8 cellular contexts compared by ENCODE assay signal in genomic region chr19:2976609-2977000, GRCh38. TPM values are rescaled to one million over a fixed set of nuclear protein-coding genes. Genes with fewer than 3 reads are reported as not detected.
DNase-seq lines count a peak whose midpoint lies in the region; ATAC-seq and TF ChIP-seq lines count a peak whose summit lies in the region.

No MANE protein-coding gene starts in this region.

- H3K4me3 ChIP-seq in colonic mucosa = peak overlapping the region; percentile 27

- ATAC-seq in HG03097 (IDR thresholded peaks at IDR 0.05; ENCODE audit: low FRiP score, unreplicated experiment) (no peak), GM19463 (IDR thresholded peaks at IDR 0.05; ENCODE audit: unreplicated experiment) (no peak)

- DNase-seq in CD14-positive monocyte (ENCODE audit: low spot score) = no peak
- DNase-seq in colonic mucosa = no peak
- no peak for DNase-seq in nephron progenitor cell
- DNase-seq in HuH-7 (ENCODE audit: low spot score) = no peak
- no peak for DNase-seq in NCI-H526 (lab: John Stamatoyannopoulos, UW)

- intact Hi-C loops in CD14-positive monocyte (cut with micrococcal nuclease) = loop anchor here (5.0 to 10.0 kb wide), 2 partner anchors 58 to 61 kb away; no protein-coding TSS in a partner anchor
- intact Hi-C loops in colonic mucosa (cut with DNase I) = loop anchor here (5.0 kb wide), 1 partner anchor 86 kb away; the partner anchor contains the start of gene TLE5

- H3K27ac ChIP-seq in colonic mucosa = no peak overlapping the region

- TF ChIP-seq CTCF in CD14-positive monocyte (IDR thresholded peaks at IDR 0.05) (no peak), colonic mucosa (IDR thresholded peaks at IDR 0.05) (no peak), nephron progenitor cell (IDR thresholded peaks at IDR 0.05) (no peak)

- peaks cover 41% of the 10 kb centered on the region for H3K4me1 Mint-ChIP-seq in CD14-positive monocyte
- peaks cover 6 to 15% (median 7%) of the 10 kb centered on the region in 3 donors for H3K4me1 Mint-ChIP-seq in IgD-negative memory B cell
- H3K4me1 Mint-ChIP-seq in nephron progenitor cell = peaks cover 27% of the 10 kb centered on the region

- H3K27ac Mint-ChIP-seq in CD14-positive monocyte = peak overlapping the region in 2 of 7 donors; percentile 82 to 91
- peak overlapping the region in 2 of 3 donors; percentile 52 to 98 for H3K27ac Mint-ChIP-seq in IgD-negative memory B cell
- no peak overlapping the region for H3K27ac Mint-ChIP-seq in nephron progenitor cell

- no peaks in the 10 kb centered on the region for H3K36me3 ChIP-seq in colonic mucosa

- H3K4me3 Mint-ChIP-seq in CD14-positive monocyte (peak overlapping the region; percentile 77 to 91), IgD-negative memory B cell (peak overlapping the region; percentile 88 to 96 (median 94)), nephron progenitor cell (peak overlapping the region; percentile 66)

- peaks cover 5% of the 10 kb centered on the region for H3K4me1 ChIP-seq in colonic mucosa

- no peaks in the 10 kb centered on the region for H3K27me3 ChIP-seq in colonic mucosa

- no peaks in the 10 kb centered on the region for H3K9me3 ChIP-seq in colonic mucosa

- peaks cover 21 to 30% (median 28%) of the 10 kb centered on the region in 3 donors for H3K27me3 Mint-ChIP-seq in CD14-positive monocyte (ENCODE audit: low read depth in 3 of 3)
- peaks cover 13% of the 10 kb centered on the region for H3K27me3 Mint-ChIP-seq in IgD-negative memory B cell
- H3K27me3 Mint-ChIP-seq in nephron progenitor cell (ENCODE audit: low read depth, poor library complexity) = peaks cover 100% of the 10 kb centered on the region

- H3K9ac ChIP-seq in colonic mucosa (ENCODE audit: low read depth in 2 of 2, low read length in 2 of 2) = peak overlapping the region; percentile 46 to 79

- H3K36me3 Mint-ChIP-seq in CD14-positive monocyte (no peaks in the 10 kb centered on the region), IgD-negative memory B cell (no peaks in the 10 kb centered on the region), nephron progenitor cell (ENCODE audit: low read depth) (no peaks in the 10 kb centered on the region)

- peaks cover 0 to 17% (median 9%) of the 10 kb centered on the region in 7 donors for H3K9me3 Mint-ChIP-seq in CD14-positive monocyte
- no peaks in the 10 kb centered on the region for H3K9me3 Mint-ChIP-seq in IgD-negative memory B cell
- H3K9me3 Mint-ChIP-seq in nephron progenitor cell = no peaks in the 10 kb centered on the region

RNA-seq across cellular contexts. Expression of gene TLE6, which starts 0.8 kb away (rescaled TPM):
- polyA plus RNA-seq in CD14-positive monocyte (not detected), IgD-negative memory B cell (0.16 TPM)
- 1 to 10 TPM; 2.9 to 3.8 TPM for total RNA-seq in colonic mucosa

RNA-seq across cellular contexts. Expression of gene ZNF77, which starts 31.8 kb away (rescaled TPM):
- polyA plus RNA-seq in CD14-positive monocyte (1 to 10 TPM in 1 of 2 donors, under 1 TPM in 1; 0.30 to 1.0 TPM), IgD-negative memory B cell (1.7 TPM)
- total RNA-seq in colonic mucosa = 1 to 10 TPM; 3.1 to 3.3 TPM

RNA-seq across cellular contexts. Expression of gene TLE2, which starts 52.5 kb away (rescaled TPM):
- not detected for polyA plus RNA-seq in CD14-positive monocyte
- 0.56 TPM for polyA plus RNA-seq in IgD-negative memory B cell
- 10 to 100 TPM; 42.8 to 52.4 TPM for total RNA-seq in colonic mucosa
